13 cellular contexts compared by ENCODE assay signal in genomic region chr5:6262651-6263363, GRCh38.
DNase-seq lines count a peak whose midpoint lies in the region; ATAC-seq lines count a peak whose summit lies in the region.
"Had no signal": no experiment of that assay in that cellular context is flagged by ENCODE, and none has a peak within 500 bp of the region (broad histone marks: within the 10 kb centered on the region; RNA-seq: fewer than 3 reads in every experiment).

No MANE protein-coding gene starts in this region.

- H3K27ac Mint-ChIP-seq in activated CD4-positive, alpha-beta T cell treated with anti-CD3 and anti-CD28 coated beads, Interleukin-2, amount 10 ng/mL, durations not matched to agents 24 days and 14 days: peak overlapping the region; percentile 92
- H3K27ac Mint-ChIP-seq in T-helper 1 cell treated with Interleukin-12 subunit alpha and Interleukin-12 subunit beta and Interleukin-4 antibody, amounts not matched to agents 30 μg/mL and 1 μg/mL, for 36 hours: peak overlapping the region; percentile 58
- peak overlapping the region; percentile 50 for H3K27ac Mint-ChIP-seq in activated naive CD8-positive, alpha-beta T cell treated with anti-CD3 and anti-CD28 coated beads for 36 hours
- H3K27ac Mint-ChIP-seq: CD4-positive, alpha-beta T cell had no signal

- H3K9me3 Mint-ChIP-seq in activated CD4-positive, alpha-beta T cell treated with anti-CD3 and anti-CD28 coated beads, Interleukin-2, amount 10 ng/mL, durations not matched to agents 24 days and 14 days: peaks cover 19% of the 10 kb centered on the region
- H3K9me3 Mint-ChIP-seq in T-helper 1 cell treated with Interleukin-12 subunit alpha and Interleukin-12 subunit beta and Interleukin-4 antibody, amounts not matched to agents 30 μg/mL and 1 μg/mL, for 36 hours: peaks cover 3% of the 10 kb centered on the region
- H3K9me3 Mint-ChIP-seq in activated naive CD8-positive, alpha-beta T cell treated with anti-CD3 and anti-CD28 coated beads for 36 hours: peaks cover 9% of the 10 kb centered on the region
- H3K9me3 Mint-ChIP-seq: CD4-positive, alpha-beta T cell had no signal

- no peaks in the 10 kb centered on the region for H3K27me3 Mint-ChIP-seq in activated CD4-positive, alpha-beta T cell treated with anti-CD3 and anti-CD28 coated beads, Interleukin-2, amount 10 ng/mL, durations not matched to agents 24 days and 14 days
- H3K27me3 Mint-ChIP-seq in T-helper 1 cell treated with Interleukin-12 subunit alpha and Interleukin-12 subunit beta and Interleukin-4 antibody, amounts not matched to agents 30 μg/mL and 1 μg/mL, for 36 hours (ENCODE audit: low read depth): no peaks in the 10 kb centered on the region
- H3K27me3 Mint-ChIP-seq in activated naive CD8-positive, alpha-beta T cell treated with anti-CD3 and anti-CD28 coated beads for 36 hours: peaks cover 11% of the 10 kb centered on the region

- intact Hi-C loops in activated CD4-positive, alpha-beta T cell treated with anti-CD3 and anti-CD28 coated beads, Interleukin-2, amount 10 ng/mL, durations not matched to agents 24 days and 14 days (cut with micrococcal nuclease): loop anchor here (10.0 kb wide), 1 partner anchor 562 kb away; no protein-coding TSS in a partner anchor

- H3K4me1 Mint-ChIP-seq in activated CD4-positive, alpha-beta T cell treated with anti-CD3 and anti-CD28 coated beads, Interleukin-2, amount 10 ng/mL, durations not matched to agents 24 days and 14 days: peaks cover 21% of the 10 kb centered on the region
- peaks cover 15% of the 10 kb centered on the region for H3K4me1 Mint-ChIP-seq in T-helper 1 cell treated with Interleukin-12 subunit alpha and Interleukin-12 subunit beta and Interleukin-4 antibody, amounts not matched to agents 30 μg/mL and 1 μg/mL, for 36 hours (ENCODE audit: low read depth)
- H3K4me1 Mint-ChIP-seq in activated naive CD8-positive, alpha-beta T cell treated with anti-CD3 and anti-CD28 coated beads for 36 hours: peaks cover 9% of the 10 kb centered on the region

- no peak for ATAC-seq in HG02610 (IDR thresholded peaks at IDR 0.05; ENCODE audit: unreplicated experiment)
- ATAC-seq: A549 had no signal

- peaks cover 14% of the 10 kb centered on the region for H3K36me3 Mint-ChIP-seq in activated CD4-positive, alpha-beta T cell treated with anti-CD3 and anti-CD28 coated beads, Interleukin-2, amount 10 ng/mL, durations not matched to agents 24 days and 14 days (ENCODE audit: low read depth)
- no peaks in the 10 kb centered on the region for H3K36me3 Mint-ChIP-seq in T-helper 1 cell treated with Interleukin-12 subunit alpha and Interleukin-12 subunit beta and Interleukin-4 antibody, amounts not matched to agents 30 μg/mL and 1 μg/mL, for 36 hours (ENCODE audit: low read depth)
- H3K36me3 Mint-ChIP-seq in activated naive CD8-positive, alpha-beta T cell treated with anti-CD3 and anti-CD28 coated beads for 36 hours: peaks cover 11% of the 10 kb centered on the region

- H3K4me3 Mint-ChIP-seq in activated CD4-positive, alpha-beta T cell treated with anti-CD3 and anti-CD28 coated beads, Interleukin-2, amount 10 ng/mL, durations not matched to agents 24 days and 14 days: peak overlapping the region; percentile 8
- H3K4me3 Mint-ChIP-seq in T-helper 1 cell treated with Interleukin-12 subunit alpha and Interleukin-12 subunit beta and Interleukin-4 antibody, amounts not matched to agents 30 μg/mL and 1 μg/mL, for 36 hours: no peak overlapping the region
- H3K4me3 Mint-ChIP-seq in activated naive CD8-positive, alpha-beta T cell treated with anti-CD3 and anti-CD28 coated beads for 36 hours: no peak overlapping the region
- H3K4me3 Mint-ChIP-seq: CD4-positive, alpha-beta T cell had no signal

- DNase-seq in activated CD4-positive, alpha-beta T cell treated with anti-CD3 and anti-CD28 coated beads, Interleukin-2, amount 10 ng/mL, durations not matched to agents 24 days and 14 days: peak; percentile 55
- no peak for DNase-seq in activated CD4-positive, alpha-beta T cell treated with anti-CD3 and anti-CD28 coated beads for 1 hour
- no peak for DNase-seq in activated naive CD8-positive, alpha-beta T cell treated with anti-CD3 and anti-CD28 coated beads for 36 hours
- DNase-seq in SHP77 (lab: John Stamatoyannopoulos, UW): no peak
- no peak for DNase-seq in T-helper 9 cell
- DNase-seq: AML-193; Caco-2; CD4-positive, alpha-beta T cell; GDM1; GM23248 had no signal
